5 cellular contexts compared by ENCODE assay signal in genomic region chr14:23417269-23417668, GRCh38. TPM values are rescaled to one million over a fixed set of nuclear protein-coding genes. Genes with fewer than 3 reads are reported as not detected.
"Had no signal": no experiment of that assay in that cellular context is flagged by ENCODE, and none has a peak within 500 bp of the region (broad histone marks: within the 10 kb centered on the region; RNA-seq: fewer than 3 reads in every experiment).

No MANE protein-coding gene starts in this region.

RNA-seq across cellular contexts. Expression of gene MYH6, which starts 9.2 kb away (rescaled TPM):
- total RNA-seq: M059J, PC-3, Peyer's patch, SJSA1 had no signal

RNA-seq across cellular contexts. Expression of gene MYH7, which starts 18.2 kb away (rescaled TPM):
- total RNA-seq: M059J, PC-3, SJSA1 had no signal

RNA-seq across cellular contexts. Expression of gene CMTM5, which starts 40.4 kb away (rescaled TPM):
- total RNA-seq: M059J, PC-3, Peyer's patch, SJSA1 had no signal

RNA-seq across cellular contexts. Expression of gene IL25, which starts 44.7 kb away (rescaled TPM):
- total RNA-seq: M059J, PC-3, Peyer's patch, Right ventricle myocardium superior, SJSA1 had no signal
